Comparison of ENCODE assay signal across 13 cellular contexts in genomic region chr1:169999357-169999756, GRCh38.
A peak's percentile ranks its signal among the peaks of the same experiment; 100 is the strongest.
DNase-seq lines count a peak whose midpoint lies in the region; ATAC-seq, FAIRE-seq and TF ChIP-seq lines count a peak whose summit lies in the region.
"Had no signal": no experiment of that assay in that cellular context is flagged by ENCODE, and none has a peak within 500 bp of the region (broad histone marks: within the 10 kb centered on the region; RNA-seq: fewer than 3 reads in every experiment).

No MANE protein-coding gene starts in this region.

- H3K4me1 ChIP-seq in small intestine (ENCODE audit: control insufficient read depth in 2 of 2, insufficient read depth in 1 of 2, low read depth in 1 of 2, low read length in 1 of 2) = no peaks in the 10 kb centered on the region
- no peaks in the 10 kb centered on the region for H3K4me1 ChIP-seq in testis

- peak; percentile 15 for DNase-seq in H4 (ENCODE audit: low spot score)
- peak; percentile 76 for DNase-seq in foreskin melanocyte
- peak; percentile 85 for DNase-seq in small intestine
- no peak for DNase-seq in activated T-helper 2 cell treated with anti-CD3 and anti-CD28 coated beads, Interferon-gamma antibody, Interleukin-2, Interleukin-4, amounts not matched to agents 10 μg/mL and 5 μg/mL and 100 μg/mL, durations not matched to agents 14 hours and 24 hours and 36 hours (ENCODE audit: low spot score)
- DNase-seq in testis = no peak
- no peak for DNase-seq in natural killer cell treated with Interleukin-12 subunit alpha and Interleukin-12 subunit beta and Interleukin-15 and Interleukin-18, amount 100 ng/mL, for 72 hours (ENCODE audit: low spot score)
- DNase-seq: activated CD4-positive, alpha-beta T cell treated with anti-CD3 and anti-CD28 coated beads, Interleukin-2, amount 50 U/mL, for 48 hours; amniotic stem cell; NCI-H1417 treated with DMSO at 0.1 percent for 48 hours had no signal

- no peak for TF ChIP-seq POLR2A in testis (IDR thresholded peaks at IDR 0.05)

- FAIRE-seq in small intestine (lab: Jason Lieb, UNC) = no peak
- FAIRE-seq: G401.6 had no signal

- H3K9me3 Mint-ChIP-seq in activated T-helper 2 cell treated with anti-CD3 and anti-CD28 coated beads, Interferon-gamma antibody, Interleukin-2, Interleukin-4, amounts not matched to agents 10 μg/mL and 5 μg/mL and 100 μg/mL, durations not matched to agents 14 hours and 24 hours and 36 hours = no peaks in the 10 kb centered on the region
- H3K9me3 Mint-ChIP-seq in natural killer cell treated with Interleukin-12 subunit alpha and Interleukin-12 subunit beta and Interleukin-15 and Interleukin-18, amount 100 ng/mL, for 72 hours = no peaks in the 10 kb centered on the region

- H3K27ac Mint-ChIP-seq in activated T-helper 2 cell treated with anti-CD3 and anti-CD28 coated beads, Interferon-gamma antibody, Interleukin-2, Interleukin-4, amounts not matched to agents 10 μg/mL and 5 μg/mL and 100 μg/mL, durations not matched to agents 14 hours and 24 hours and 36 hours = no peak overlapping the region
- no peak overlapping the region for H3K27ac Mint-ChIP-seq in natural killer cell treated with Interleukin-12 subunit alpha and Interleukin-12 subunit beta and Interleukin-15 and Interleukin-18, amount 100 ng/mL, for 72 hours

- H3K36me3 Mint-ChIP-seq in activated T-helper 2 cell treated with anti-CD3 and anti-CD28 coated beads, Interferon-gamma antibody, Interleukin-2, Interleukin-4, amounts not matched to agents 10 μg/mL and 5 μg/mL and 100 μg/mL, durations not matched to agents 14 hours and 24 hours and 36 hours (ENCODE audit: low read depth) = no peaks in the 10 kb centered on the region
- H3K36me3 Mint-ChIP-seq in natural killer cell treated with Interleukin-12 subunit alpha and Interleukin-12 subunit beta and Interleukin-15 and Interleukin-18, amount 100 ng/mL, for 72 hours = no peaks in the 10 kb centered on the region

- intact Hi-C loops in activated T-helper 2 cell treated with anti-CD3 and anti-CD28 coated beads, Interferon-gamma antibody, Interleukin-2, Interleukin-4, amounts not matched to agents 10 μg/mL and 5 μg/mL and 100 μg/mL, durations not matched to agents 14 hours and 24 hours and 36 hours (cut with micrococcal nuclease) = no loop called here
- intact Hi-C loops in testis (cut with DNase I; ENCODE audit: low total_unique reads) = no loop called here

- no peak for TF ChIP-seq CTCF in testis (IDR thresholded peaks at IDR 0.05)

- WGBS in small intestine, 3 donors = 8 to 40% (median 29%) methylated on average over 4 of the region's 4 CpGs
- WGBS in testis, 2 donors = 29 to 37% methylated on average over 4 of the region's 4 CpGs

- peak; percentile 62 for ATAC-seq in SK-N-SH treated with all-trans-retinoic acid at 6 μM for 48 hours
- no peak for ATAC-seq in natural killer cell treated with Interleukin-12 subunit alpha and Interleukin-12 subunit beta and Interleukin-15 and Interleukin-18, amount 100 ng/mL, for 72 hours

- H3K4me3 ChIP-seq in small intestine (ENCODE audit: low read depth in 1 of 2, low read length in 2 of 2) (no peak overlapping the region), testis (no peak overlapping the region)
- H3K4me3 ChIP-seq: heart left ventricle had no signal

- H3K27ac ChIP-seq in small intestine (ENCODE audit: low read depth in 1 of 2, low read length in 1 of 2) (peak overlapping the region in 1 of 2 donors; percentile 13), testis (no peak overlapping the region)
- H3K27ac ChIP-seq: neutrophil had no signal

- H3K9me3 ChIP-seq in small intestine (ENCODE audit: control insufficient read depth, low read depth) (no peaks in the 10 kb centered on the region), testis (no peaks in the 10 kb centered on the region)
- H3K9me3 ChIP-seq: heart left ventricle, neutrophil had no signal

- no peaks in the 10 kb centered on the region for H3K4me1 Mint-ChIP-seq in activated T-helper 2 cell treated with anti-CD3 and anti-CD28 coated beads, Interferon-gamma antibody, Interleukin-2, Interleukin-4, amounts not matched to agents 10 μg/mL and 5 μg/mL and 100 μg/mL, durations not matched to agents 14 hours and 24 hours and 36 hours (ENCODE audit: low read depth)
- H3K4me1 Mint-ChIP-seq in natural killer cell treated with Interleukin-12 subunit alpha and Interleukin-12 subunit beta and Interleukin-15 and Interleukin-18, amount 100 ng/mL, for 72 hours (ENCODE audit: low read depth in 2 of 2) = peaks cover 3 to 6% of the 10 kb centered on the region in 2 donors

- no peaks in the 10 kb centered on the region for H3K27me3 Mint-ChIP-seq in activated T-helper 2 cell treated with anti-CD3 and anti-CD28 coated beads, Interferon-gamma antibody, Interleukin-2, Interleukin-4, amounts not matched to agents 10 μg/mL and 5 μg/mL and 100 μg/mL, durations not matched to agents 14 hours and 24 hours and 36 hours (ENCODE audit: low read depth)
- no peaks in the 10 kb centered on the region for H3K27me3 Mint-ChIP-seq in natural killer cell treated with Interleukin-12 subunit alpha and Interleukin-12 subunit beta and Interleukin-15 and Interleukin-18, amount 100 ng/mL, for 72 hours

- H3K4me3 Mint-ChIP-seq in activated T-helper 2 cell treated with anti-CD3 and anti-CD28 coated beads, Interferon-gamma antibody, Interleukin-2, Interleukin-4, amounts not matched to agents 10 μg/mL and 5 μg/mL and 100 μg/mL, durations not matched to agents 14 hours and 24 hours and 36 hours (ENCODE audit: low read depth) = no peak overlapping the region
- no peak overlapping the region for H3K4me3 Mint-ChIP-seq in natural killer cell treated with Interleukin-12 subunit alpha and Interleukin-12 subunit beta and Interleukin-15 and Interleukin-18, amount 100 ng/mL, for 72 hours

- H3K27me3 ChIP-seq in small intestine (ENCODE audit: control insufficient read depth in 2 of 2, insufficient read depth in 2 of 2, low read length in 2 of 2) = no peaks in the 10 kb centered on the region
- H3K27me3 ChIP-seq in testis = no peaks in the 10 kb centered on the region
- H3K27me3 ChIP-seq: heart left ventricle, neutrophil had no signal

- H3K36me3 ChIP-seq in small intestine (ENCODE audit: control insufficient read depth in 2 of 2, insufficient read depth in 2 of 2, low read length in 2 of 2) = no peaks in the 10 kb centered on the region
- H3K36me3 ChIP-seq in testis (ENCODE audit: low read depth, missing control alignments) = no peaks in the 10 kb centered on the region
- H3K36me3 ChIP-seq: neutrophil had no signal

TF ChIP-seq in SK-N-SH treated with all-trans-retinoic acid at 6 μM for 48 hours, 23 proteins besides CTCF, POLR2A, EP300 and RAD21:
- TF ChIP-seq ZC3H10 (CRISPR knock-in tag; IDR thresholded peaks at IDR 0.05) (peak; percentile 69), PATZ1 (CRISPR knock-in tag; IDR thresholded peaks at IDR 0.05; ENCODE audit: borderline replicate concordance) (no peak)
TF ChIP-seq in SK-N-SH treated with all-trans-retinoic acid at 6 μM for 48 hours: peak in this region for 1.

Comparison
In these comparisons a context has a peak if more than half of its experiments do, and no peak if none do; other contexts are left out.
1. DNase-seq: peak in H4 (single experiment), foreskin melanocyte (single experiment) and small intestine (single experiment); none in activated T-helper 2 cell treated with anti-CD3 and anti-CD28 coated beads, Interferon-gamma antibody, Interleukin-2, Interleukin-4, amounts not matched to agents 10 μg/mL and 5 μg/mL and 100 μg/mL, durations not matched to agents 14 hours and 24 hours and 36 hours (single experiment), testis (single experiment) and natural killer cell treated with Interleukin-12 subunit alpha and Interleukin-12 subunit beta and Interleukin-15 and Interleukin-18, amount 100 ng/mL, for 72 hours (single experiment).